Comparison of ENCODE assay signal across 8 cellular contexts in the genomic region with DNA sequence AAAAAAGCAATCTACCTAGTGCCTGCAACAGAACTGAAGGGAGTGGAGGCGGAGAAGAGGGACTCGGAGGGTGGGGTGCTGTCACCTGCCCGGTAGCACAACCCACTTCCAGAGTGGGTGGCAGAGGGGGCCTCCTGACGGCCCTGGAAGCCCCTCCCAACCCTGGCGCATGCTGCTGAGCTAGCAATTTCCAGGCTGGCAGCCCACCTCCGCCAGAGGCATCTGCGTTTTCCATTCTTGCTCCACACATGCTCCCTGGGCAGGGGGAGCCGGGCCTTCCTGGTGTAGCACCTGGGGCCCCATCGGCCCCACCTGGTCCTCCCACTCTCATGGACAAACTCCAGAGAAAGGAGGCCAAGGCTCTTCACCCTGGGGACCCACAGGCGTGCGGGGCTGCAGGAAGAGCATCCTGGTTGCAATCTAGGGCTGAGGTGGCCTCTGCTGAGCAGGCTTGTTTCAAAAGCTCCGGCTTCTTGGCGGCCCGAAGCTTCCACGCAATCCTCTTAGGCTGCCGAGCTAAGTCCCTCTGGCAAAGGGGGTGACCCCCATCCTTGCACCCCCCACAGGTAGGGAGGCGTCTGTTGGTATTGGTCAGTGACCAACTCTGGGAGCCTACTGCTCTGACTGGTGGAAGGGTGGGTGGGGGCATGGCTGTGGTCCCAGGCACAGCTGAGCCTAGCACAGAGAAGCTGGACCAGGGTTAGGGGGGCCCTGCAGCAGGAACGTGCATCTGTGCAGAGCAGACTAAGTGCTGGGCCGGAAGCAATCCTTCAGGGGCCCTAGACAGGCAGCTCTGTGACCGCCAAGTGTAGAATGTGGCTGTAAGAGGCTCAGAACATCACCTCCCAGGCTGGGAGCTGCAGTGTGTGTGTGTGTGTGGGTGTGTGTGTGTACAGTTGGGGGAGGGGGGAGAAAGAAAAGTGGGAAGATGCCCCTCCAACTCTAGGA.
DNase-seq lines count a peak whose midpoint lies in the region; ATAC-seq lines count a peak whose summit lies in the region.

No MANE protein-coding gene starts in this region.

- H3K27me3 Mint-ChIP-seq in stimulated activated memory B cell treated with anti-CD40 and anti-IgM and Interleukin-4, amounts not matched to agents 10 μg/mL and 1 μg/mL and 100 μg/mL, for 72 hours = peaks cover 8% of the 10 kb centered on the region

- peak; percentile 3 for DNase-seq in stimulated activated CD4-positive, alpha-beta T cell treated with anti-CD3 and anti-CD28 coated beads, Interleukin-4, amount 100 ng/mL, for 24 hours
- no peak for DNase-seq in stimulated activated CD4-positive, alpha-beta T cell treated with anti-CD3 and anti-CD28 coated beads, Interleukin-2, amount 100 ng/mL, for 48 hours
- DNase-seq in amniotic epithelial cell (ENCODE audit: low read depth) = peak; percentile 73
- no peak for DNase-seq in NCI-H1930 (lab: John Stamatoyannopoulos, UW)
- no peak for DNase-seq in NCI-H187 treated with DMSO at 0.1 percent for 48 hours (lab: John Stamatoyannopoulos, UW)

- H3K4me3 ChIP-seq in iPS-18c (ENCODE audit: insufficient read depth, low read depth, low read length) = peak overlapping the region; percentile 77

- no peak overlapping the region for H3K27ac Mint-ChIP-seq in stimulated activated memory B cell treated with anti-CD40 and anti-IgM and Interleukin-4, amounts not matched to agents 10 μg/mL and 1 μg/mL and 100 μg/mL, for 72 hours

- peaks cover 13% of the 10 kb centered on the region for H3K36me3 Mint-ChIP-seq in stimulated activated memory B cell treated with anti-CD40 and anti-IgM and Interleukin-4, amounts not matched to agents 10 μg/mL and 1 μg/mL and 100 μg/mL, for 72 hours

- no peaks in the 10 kb centered on the region for H3K9me3 ChIP-seq in iPS-18c (ENCODE audit: control insufficient read depth, insufficient read depth, low read length)

- H3K9me3 Mint-ChIP-seq in stimulated activated memory B cell treated with anti-CD40 and anti-IgM and Interleukin-4, amounts not matched to agents 10 μg/mL and 1 μg/mL and 100 μg/mL, for 72 hours = no peaks in the 10 kb centered on the region

- no peak for ATAC-seq in stimulated activated memory B cell treated with anti-CD40 and anti-IgM and Interleukin-4, amounts not matched to agents 10 μg/mL and 1 μg/mL and 100 μg/mL, for 72 hours
- ATAC-seq in HG03280 (IDR thresholded peaks at IDR 0.05; ENCODE audit: unreplicated experiment) = no peak

- H3K4me1 Mint-ChIP-seq in stimulated activated memory B cell treated with anti-CD40 and anti-IgM and Interleukin-4, amounts not matched to agents 10 μg/mL and 1 μg/mL and 100 μg/mL, for 72 hours = peaks cover 65% of the 10 kb centered on the region

- H3K4me3 Mint-ChIP-seq in stimulated activated memory B cell treated with anti-CD40 and anti-IgM and Interleukin-4, amounts not matched to agents 10 μg/mL and 1 μg/mL and 100 μg/mL, for 72 hours = peak overlapping the region; percentile 96

Comparison
In these comparisons a context has a peak if more than half of its experiments do, and no peak if none do; other contexts are left out.
1. DNase-seq: peak in stimulated activated CD4-positive, alpha-beta T cell treated with anti-CD3 and anti-CD28 coated beads, Interleukin-4, amount 100 ng/mL, for 24 hours (single experiment) and amniotic epithelial cell (single experiment); none in stimulated activated CD4-positive, alpha-beta T cell treated with anti-CD3 and anti-CD28 coated beads, Interleukin-2, amount 100 ng/mL, for 48 hours (0 of 2), NCI-H1930 (0 of 2) and NCI-H187 treated with DMSO at 0.1 percent for 48 hours (single experiment).